ENCODE assay signal across 25 cellular contexts in genomic region chr17:5399767-5400166, GRCh38.
"Had no signal": no experiment of that assay in that cellular context is flagged by ENCODE, and none has a peak within 500 bp of the region (broad histone marks: within the 10 kb centered on the region; RNA-seq: fewer than 3 reads in every experiment).

No MANE protein-coding gene starts in this region.

- H3K27ac ChIP-seq: KMS-11, SJSA1, SK-N-MC had no signal

- H3K9me3 ChIP-seq: SJSA1 had no signal

- H3K9ac ChIP-seq: KMS-11 had no signal

- FAIRE-seq: K562, RCC 7860 had no signal

- ATAC-seq: K562, T-cell had no signal

- H3K4me3 ChIP-seq: K562, SJSA1, SK-N-MC had no signal

- DNase-seq: Kasumi-1, MV-4-11, NCI-H1048, NCI-H1105 treated with DMSO at 0.1 percent for 48 hours, NCI-H1417 treated with DMSO at 0.1 percent for 48 hours, NCI-H146, NCI-H1694 treated with DMSO at 0.1 percent for 48 hours, NCI-H1930, NCI-H2081, NCI-H2107, NCI-H2227 treated with DMSO at 0.1 percent for 48 hours, NCI-H510A, NCI-H524 treated with DMSO at 0.1 percent for 48 hours, NCI-H69, NCI-H774, OCI-M1, Right ventricle myocardium superior, RPMI8226, SIG-M5, T-cell had no signal

- H3K4me1 ChIP-seq: SJSA1 had no signal

- H3K4me2 ChIP-seq: KMS-11 had no signal

- H3K27me3 ChIP-seq: SJSA1 had no signal
